21 cellular contexts compared by ENCODE assay signal in genomic region chr6:47552319-47552718, GRCh38.
A peak's percentile ranks its signal among the peaks of the same experiment; 100 is the strongest.
DNase-seq lines count a peak whose midpoint lies in the region; ATAC-seq, FAIRE-seq and TF ChIP-seq lines count a peak whose summit lies in the region.
"Had no signal": no experiment of that assay in that cellular context is flagged by ENCODE, and none has a peak within 500 bp of the region (broad histone marks: within the 10 kb centered on the region; RNA-seq: fewer than 3 reads in every experiment).

No MANE protein-coding gene starts in this region.

- H3K4me1 Mint-ChIP-seq in natural killer cell, result peaks cover 4 to 20% of the 10 kb centered on the region in 2 donors
- H3K4me1 Mint-ChIP-seq in natural killer cell treated with Interleukin-12 subunit alpha and Interleukin-12 subunit beta and Interleukin-15 and Interleukin-18, amount 100 ng/mL, for 72 hours (ENCODE audit: low read depth in 2 of 2), result peaks cover 0 to 6% of the 10 kb centered on the region in 2 donors
- no peaks in the 10 kb centered on the region for H3K4me1 Mint-ChIP-seq in memory B cell
- H3K4me1 Mint-ChIP-seq: B cell had no signal

- H3K9me3 Mint-ChIP-seq in natural killer cell, result no peaks in the 10 kb centered on the region
- H3K9me3 Mint-ChIP-seq in natural killer cell treated with Interleukin-12 subunit alpha and Interleukin-12 subunit beta and Interleukin-15 and Interleukin-18, amount 100 ng/mL, for 72 hours, result peaks cover 5% of the 10 kb centered on the region
- H3K9me3 Mint-ChIP-seq in memory B cell, result peaks cover 7% of the 10 kb centered on the region

- no peak for TF ChIP-seq CTCF in natural killer cell (IDR thresholded peaks at IDR 0.05)
- no peak for TF ChIP-seq CTCF in K562 (IDR thresholded peaks at IDR 0.05 in 2 of 3, conservative IDR thresholded peaks at IDR 0.05 in 1 of 3; ENCODE audit: insufficient read depth in 2 of 3, low read depth in 1 of 3, low read length in 3 of 3)

- no peaks in the 10 kb centered on the region for H3K27me3 ChIP-seq in K562 (ENCODE audit: control insufficient read depth in 2 of 2, insufficient read depth in 2 of 2, low read length in 2 of 2)
- H3K27me3 ChIP-seq: BLaER1 treated with 17β-estradiol and CSF1 and Interleukin-3, amounts not matched to agents 10 nM and 100 nM had no signal

- H3K4me3 Mint-ChIP-seq in natural killer cell (no peak overlapping the region), memory B cell (no peak overlapping the region)
- no peak overlapping the region for H3K4me3 Mint-ChIP-seq in natural killer cell treated with Interleukin-12 subunit alpha and Interleukin-12 subunit beta and Interleukin-15 and Interleukin-18, amount 100 ng/mL, for 72 hours
- H3K4me3 Mint-ChIP-seq: B cell; CD4-positive, alpha-beta T cell; CD8-positive, alpha-beta T cell had no signal

- peak; percentile 52 for FAIRE-seq in H54 (lab: Jason Lieb, UNC)
- no peak for FAIRE-seq in K562 (lab: Jason Lieb, UNC)
- FAIRE-seq: A549, D721Med, G401.6, GM12891 had no signal

- no peak overlapping the region for H3K9ac ChIP-seq in K562 (ENCODE audit: insufficient read depth in 1 of 2, low read depth in 2 of 2, low read length in 2 of 2)
- H3K9ac ChIP-seq: BLaER1 treated with 17β-estradiol and CSF1 and Interleukin-3, amounts not matched to agents 10 nM and 100 nM had no signal

- no peak for TF ChIP-seq RAD21 in K562 (CRISPR knock-in tag; conservative IDR thresholded peaks at IDR 0.05 in 1 of 2, IDR thresholded peaks at IDR 0.05 in 1 of 2)

- CTCF ChIA-PET in K562 (lab: Yijun Ruan, JAX; ENCODE audit: low intra/inter-chr PET ratio), result no interaction called here

- TF ChIP-seq POLR2A in H54 (IDR thresholded peaks at IDR 0.05; ENCODE audit: low read depth, low read length) (no peak), K562 (conservative IDR thresholded peaks at IDR 0.05) (no peak)

- POLR2A ChIA-PET in K562 (lab: Yijun Ruan, JAX), result interaction anchor here (1.4 kb wide), 1 partner anchor 75 kb away, joined by 3 read pairs; the partner anchor contains the start of gene CD2AP

- 91% methylated on average over 2 of the region's 2 CpGs for WGBS in K562 (ENCODE audit: insufficient coverage, low coverage, missing lambda C conversion rate)

- H3K27ac Mint-ChIP-seq in natural killer cell (peak overlapping the region; percentile 1 to 19), memory B cell (peak overlapping the region; percentile 6)
- no peak overlapping the region for H3K27ac Mint-ChIP-seq in natural killer cell treated with Interleukin-12 subunit alpha and Interleukin-12 subunit beta and Interleukin-15 and Interleukin-18, amount 100 ng/mL, for 72 hours
- H3K27ac Mint-ChIP-seq: B cell had no signal

- in situ Hi-C loops in K562 (cut with MboI), result no loop called here

- no peak for TF ChIP-seq EP300 in K562 (IDR thresholded peaks at IDR 0.05; ENCODE audit: low read length)

- peaks cover 17% of the 10 kb centered on the region; the same call in 2 of the 3 replicates for H3K36me3 ChIP-seq in K562 (ENCODE audit: control insufficient read depth, insufficient read depth, low read length)

- ATAC-seq in natural killer cell (no peak), K562 (peak; percentile 13; the same call in 2 of the 3 replicates), memory B cell (ENCODE audit: low read depth) (no peak), GM18873 (IDR thresholded peaks at IDR 0.05; ENCODE audit: low FRiP score, unreplicated experiment) (no peak)
- no peak for ATAC-seq in natural killer cell treated with Interleukin-12 subunit alpha and Interleukin-12 subunit beta and Interleukin-15 and Interleukin-18, amount 100 ng/mL, for 72 hours
- ATAC-seq: A549; CD8-positive, alpha-beta T cell had no signal

- no peaks in the 10 kb centered on the region for H4K20me1 ChIP-seq in K562 (replicated peaks; ENCODE audit: control insufficient read depth, insufficient read depth, low read length)

- no peaks in the 10 kb centered on the region for H3K27me3 Mint-ChIP-seq in natural killer cell (ENCODE audit: low read depth in 2 of 2)
- no peaks in the 10 kb centered on the region for H3K27me3 Mint-ChIP-seq in natural killer cell treated with Interleukin-12 subunit alpha and Interleukin-12 subunit beta and Interleukin-15 and Interleukin-18, amount 100 ng/mL, for 72 hours
- no peaks in the 10 kb centered on the region for H3K27me3 Mint-ChIP-seq in memory B cell
- H3K27me3 Mint-ChIP-seq: B cell; CD4-positive, alpha-beta T cell had no signal

- H3K4me2 ChIP-seq in K562 (ENCODE audit: insufficient read depth, low read length), result no peak overlapping the region
- H3K4me2 ChIP-seq: A549; BLaER1 treated with 17β-estradiol and CSF1 and Interleukin-3, amounts not matched to agents 10 nM and 100 nM had no signal

- no peak overlapping the region for H3K27ac ChIP-seq in K562 (ENCODE audit: extremely low read depth, low read depth, low read length)
- H3K27ac ChIP-seq: A549; BLaER1 treated with 17β-estradiol and CSF1 and Interleukin-3, amounts not matched to agents 10 nM and 100 nM; C4-2B had no signal

- H3K9me1 ChIP-seq in K562 (ENCODE audit: control insufficient read depth, insufficient read depth, low read length), result no peaks in the 10 kb centered on the region

- intact Hi-C loops in natural killer cell (cut with micrococcal nuclease), result no loop called here
- intact Hi-C loops in K562 (cut with micrococcal nuclease), result loop anchor here (5.0 kb wide), 1 partner anchor 140 kb away; no protein-coding TSS in a partner anchor

- H3K4me3 ChIP-seq in K562, result no peak overlapping the region
- H3K4me3 ChIP-seq: A549; BLaER1 treated with 17β-estradiol and CSF1 and Interleukin-3, amounts not matched to agents 10 nM and 100 nM had no signal

- no peak overlapping the region for H2AFZ ChIP-seq in K562 (ENCODE audit: low read depth, low read length)

- peaks cover 13% of the 10 kb centered on the region; the same call in 2 of the 3 replicates for H3K79me2 ChIP-seq in K562 (ENCODE audit: control insufficient read depth, insufficient read depth, low read length)

- no peak for DNase-seq in natural killer cell
- DNase-seq in natural killer cell treated with Interleukin-12 subunit alpha and Interleukin-12 subunit beta and Interleukin-15 and Interleukin-18, amount 100 ng/mL, for 72 hours (ENCODE audit: low spot score), result no peak
- no peak for DNase-seq in H54 (ENCODE audit: insufficient read length, low spot score)
- no peak for DNase-seq in K562 (ENCODE audit: extremely low read depth in 1 of 4, low spot score in 3 of 4)
- no peak for DNase-seq in memory B cell (ENCODE audit: low spot score in 2 of 2)
- DNase-seq in NCI-H128 (lab: John Stamatoyannopoulos, UW; ENCODE audit: unreplicated experiment), result no peak
- DNase-seq: AML-193; Caco-2; Calu3; CD4-positive, alpha-beta T cell; CD8-positive, alpha-beta T cell; DMS79 treated with DMSO at 0.1 percent for 48 hours; GF-D8 had no signal

- no peaks in the 10 kb centered on the region for H3K9me3 ChIP-seq in K562 (replicated peaks; ENCODE audit: control insufficient read depth, insufficient read depth, low read depth, low read length)
- H3K9me3 ChIP-seq: A549, Caco-2 had no signal

- H3K36me3 Mint-ChIP-seq in natural killer cell (no peaks in the 10 kb centered on the region), memory B cell (peaks cover 31% of the 10 kb centered on the region)
- H3K36me3 Mint-ChIP-seq in natural killer cell treated with Interleukin-12 subunit alpha and Interleukin-12 subunit beta and Interleukin-15 and Interleukin-18, amount 100 ng/mL, for 72 hours, result peaks cover 16% of the 10 kb centered on the region

- no peaks in the 10 kb centered on the region for H3K4me1 ChIP-seq in K562 (replicated peaks in 1 of 2; ENCODE audit: control insufficient read depth in 2 of 2, insufficient read depth in 2 of 2, low read length in 2 of 2)
- H3K4me1 ChIP-seq: A549; BLaER1 treated with 17β-estradiol and CSF1 and Interleukin-3, amounts not matched to agents 10 nM and 100 nM; Caco-2 had no signal

- BruUV-seq in K562 (replicated peaks; lab: Mats Ljungman, UMichigan), result no TSS peak

TF ChIP-seq in K562, 482 proteins besides CTCF, POLR2A, EP300 and RAD21:
- no peak for TF ChIP-seq ZNF77 (CRISPR knock-in tag; IDR thresholded peaks at IDR 0.05)
- TF ChIP-seq ZNF134 (CRISPR knock-in tag; conservative IDR thresholded peaks at IDR 0.05), result no peak
- TF ChIP-seq, protein P1, sequence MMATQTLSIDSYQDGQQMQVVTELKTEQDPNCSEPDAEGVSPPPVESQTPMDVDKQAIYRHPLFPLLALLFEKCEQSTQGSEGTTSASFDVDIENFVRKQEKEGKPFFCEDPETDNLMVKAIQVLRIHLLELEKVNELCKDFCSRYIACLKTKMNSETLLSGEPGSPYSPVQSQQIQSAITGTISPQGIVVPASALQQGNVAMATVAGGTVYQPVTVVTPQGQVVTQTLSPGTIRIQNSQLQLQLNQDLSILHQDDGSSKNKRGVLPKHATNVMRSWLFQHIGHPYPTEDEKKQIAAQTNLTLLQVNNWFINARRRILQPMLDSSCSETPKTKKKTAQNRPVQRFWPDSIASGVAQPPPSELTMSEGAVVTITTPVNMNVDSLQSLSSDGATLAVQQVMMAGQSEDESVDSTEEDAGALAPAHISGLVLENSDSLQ (IDR thresholded peaks at IDR 0.05), result peak; percentile 51; the same call in 1 of the 2 replicates
- TF ChIP-seq ZNF511 (CRISPR knock-in tag; IDR thresholded peaks at IDR 0.05), result no peak

Comparison
In these comparisons a context has a peak if more than half of its experiments do, and no peak if none do; other contexts are left out.
1. H3K27ac Mint-ChIP-seq: peak in natural killer cell (2 of 2) and memory B cell (single experiment); none in natural killer cell treated with Interleukin-12 subunit alpha and Interleukin-12 subunit beta and Interleukin-15 and Interleukin-18, amount 100 ng/mL, for 72 hours (0 of 2).